In the genomic region with DNA sequence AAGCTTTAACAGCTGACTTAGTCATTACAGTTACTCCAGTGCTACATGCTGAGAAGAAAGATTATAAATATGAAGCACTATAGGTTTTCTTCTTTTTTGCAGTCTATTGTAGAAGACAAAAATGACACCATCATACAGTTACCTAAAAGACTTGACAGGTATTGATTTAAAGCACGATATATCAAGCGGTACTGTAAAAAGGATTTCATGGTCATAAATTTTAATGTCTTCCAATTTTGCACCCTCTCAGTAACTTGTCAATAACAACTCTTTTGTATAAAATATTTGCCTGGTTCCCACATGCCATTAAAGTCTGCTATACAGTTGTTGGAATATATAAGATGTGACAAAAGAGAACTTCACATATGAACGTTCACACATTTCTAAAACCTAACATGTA, we compare ENCODE assay signal across 27 cellular contexts.
"Had no signal": no experiment of that assay in that cellular context is flagged by ENCODE, and none has a peak within 500 bp of the region (broad histone marks: within the 10 kb centered on the region; RNA-seq: fewer than 3 reads in every experiment).

No MANE protein-coding gene starts in this region.

- H3K27ac Mint-ChIP-seq: activated B cell treated with CpG ODN at 0.5 μM for 24 hours; activated CD8-positive, alpha-beta T cell treated with anti-CD3 and anti-CD28 coated beads for 36 hours; activated naive CD4-positive, alpha-beta T cell treated with anti-CD3 and anti-CD28 coated beads for 36 hours; activated naive CD4-positive, alpha-beta T cell treated with anti-CD3 and anti-CD28 coated beads, Interleukin-2, amount 50 U/mL, for 24 hours; activated naive CD8-positive, alpha-beta T cell treated with anti-CD3 and anti-CD28 coated beads, Interleukin-2, amount 10 ng/mL, durations not matched to agents 7 days and 5 days; activated T-helper 17 cell treated with anti-CD3 and anti-CD28 coated beads, Interleukin-2, amount 50 U/mL, for 72 hours; T-helper 2 cell treated with Interferon-gamma antibody and Interleukin-4, amounts not matched to agents 5 μg/mL and 100 μg/mL, for 36 hours had no signal

- H3K36me3 Mint-ChIP-seq: activated naive CD8-positive, alpha-beta T cell treated with anti-CD3 and anti-CD28 coated beads, Interleukin-2, amount 10 ng/mL, durations not matched to agents 7 days and 5 days had no signal

- H3K4me3 ChIP-seq: ascending aorta, colonic mucosa, esophagus squamous epithelium, gastroesophageal sphincter, heart right ventricle, hepatocyte had no signal

- H3K4me3 Mint-ChIP-seq: activated B cell treated with CpG ODN at 0.5 μM for 24 hours; activated CD8-positive, alpha-beta T cell treated with anti-CD3 and anti-CD28 coated beads for 36 hours; activated naive CD4-positive, alpha-beta T cell treated with anti-CD3 and anti-CD28 coated beads for 36 hours; activated naive CD4-positive, alpha-beta T cell treated with anti-CD3 and anti-CD28 coated beads, Interleukin-2, amount 50 U/mL, for 24 hours; activated naive CD8-positive, alpha-beta T cell treated with anti-CD3 and anti-CD28 coated beads, Interleukin-2, amount 10 ng/mL, durations not matched to agents 7 days and 5 days; activated T-cell treated with anti-CD3 and anti-CD28 coated beads, Interleukin-2, amount 50 U/mL, for 4 hours; activated T-helper 17 cell treated with anti-CD3 and anti-CD28 coated beads, Interleukin-2, amount 50 U/mL, for 72 hours; central memory CD8-positive, alpha-beta T cell; T-helper 2 cell treated with Interferon-gamma antibody and Interleukin-4, amounts not matched to agents 5 μg/mL and 100 μg/mL, for 36 hours had no signal

- H3K4me1 Mint-ChIP-seq: activated naive CD4-positive, alpha-beta T cell treated with anti-CD3 and anti-CD28 coated beads, Interleukin-2, amount 50 U/mL, for 24 hours; activated naive CD8-positive, alpha-beta T cell treated with anti-CD3 and anti-CD28 coated beads, Interleukin-2, amount 10 ng/mL, durations not matched to agents 7 days and 5 days; activated T-helper 17 cell treated with anti-CD3 and anti-CD28 coated beads, Interleukin-2, amount 50 U/mL, for 72 hours; central memory CD8-positive, alpha-beta T cell had no signal

- ATAC-seq: activated CD4-positive, CD25-positive, alpha-beta regulatory T cell treated with anti-CD3 and anti-CD28 coated beads, Interleukin-2, amount 50 U/mL, for 24 hours; activated CD8-positive, alpha-beta T cell treated with anti-CD3 and anti-CD28 coated beads for 36 hours; activated T-cell treated with anti-CD3 and anti-CD28 coated beads, Interleukin-2, amount 50 U/mL, for 4 hours; activated T-helper 17 cell treated with anti-CD3 and anti-CD28 coated beads, Interleukin-2, amount 50 U/mL, for 72 hours; gastroesophageal sphincter; heart right ventricle had no signal

- H3K4me1 ChIP-seq: ascending aorta, colonic mucosa, esophagus squamous epithelium, gastroesophageal sphincter, heart right ventricle had no signal

- H3K9me3 ChIP-seq: ascending aorta, colonic mucosa, esophagus squamous epithelium, gastroesophageal sphincter, heart right ventricle had no signal

- H3K27me3 Mint-ChIP-seq: activated B cell treated with CpG ODN at 0.5 μM for 24 hours; activated CD8-positive, alpha-beta T cell treated with anti-CD3 and anti-CD28 coated beads for 36 hours; activated naive CD4-positive, alpha-beta T cell treated with anti-CD3 and anti-CD28 coated beads, Interleukin-2, amount 50 U/mL, for 24 hours; activated T-helper 17 cell treated with anti-CD3 and anti-CD28 coated beads, Interleukin-2, amount 50 U/mL, for 72 hours; central memory CD8-positive, alpha-beta T cell had no signal

- DNase-seq: activated B cell treated with CpG ODN at 0.5 μM for 24 hours; activated CD4-positive, alpha-beta T cell treated with anti-CD3 and anti-CD28 coated beads for 48 hours; activated CD4-positive, alpha-beta T cell treated with anti-CD3 and anti-CD28 coated beads, Interleukin-2, amount 50 U/mL, for 1 hour; activated CD4-positive, alpha-beta T cell treated with anti-CD3 and anti-CD28 coated beads, Interleukin-2, amount 50 U/mL, for 48 hours; activated CD8-positive, alpha-beta memory T cell treated with anti-CD3 and anti-CD28 coated beads for 24 hours; activated CD8-positive, alpha-beta T cell treated with anti-CD3 and anti-CD28 coated beads for 36 hours; activated effector memory CD4-positive, alpha-beta T cell treated with anti-CD3 and anti-CD28 coated beads, Interleukin-2, amount 50 U/mL, for 16 hours; activated naive CD4-positive, alpha-beta T cell treated with anti-CD3 and anti-CD28 coated beads for 36 hours; activated naive CD8-positive, alpha-beta T cell treated with anti-CD3 and anti-CD28 coated beads, Interleukin-2, amount 10 ng/mL, durations not matched to agents 7 days and 5 days; activated T-cell treated with anti-CD3 and anti-CD28 coated beads, Interleukin-2, amount 50 U/mL, for 4 hours; brain microvascular endothelial cell; colonic mucosa; effector CD8-positive, alpha-beta T cell; esophagus squamous epithelium; foreskin melanocyte; heart right ventricle; T1000; WERI-Rb-1 had no signal

- H3K36me3 ChIP-seq: ascending aorta, brain microvascular endothelial cell, colonic mucosa, esophagus squamous epithelium, heart right ventricle, WERI-Rb-1 had no signal

- H3K27ac ChIP-seq: ascending aorta, brain microvascular endothelial cell, colonic mucosa, epithelial cell of prostate, esophagus squamous epithelium, gastroesophageal sphincter, heart right ventricle, hepatocyte, WERI-Rb-1 had no signal

- H3K9me3 Mint-ChIP-seq: activated B cell treated with CpG ODN at 0.5 μM for 24 hours; activated CD8-positive, alpha-beta T cell treated with anti-CD3 and anti-CD28 coated beads for 36 hours; activated naive CD4-positive, alpha-beta T cell treated with anti-CD3 and anti-CD28 coated beads for 36 hours; activated naive CD4-positive, alpha-beta T cell treated with anti-CD3 and anti-CD28 coated beads, Interleukin-2, amount 50 U/mL, for 24 hours; activated naive CD8-positive, alpha-beta T cell treated with anti-CD3 and anti-CD28 coated beads, Interleukin-2, amount 10 ng/mL, durations not matched to agents 7 days and 5 days; activated T-cell treated with anti-CD3 and anti-CD28 coated beads, Interleukin-2, amount 50 U/mL, for 4 hours; activated T-helper 17 cell treated with anti-CD3 and anti-CD28 coated beads, Interleukin-2, amount 50 U/mL, for 72 hours; central memory CD8-positive, alpha-beta T cell; T-helper 2 cell treated with Interferon-gamma antibody and Interleukin-4, amounts not matched to agents 5 μg/mL and 100 μg/mL, for 36 hours had no signal
